ENCODE assay signal across 19 cellular contexts in the genomic region with DNA sequence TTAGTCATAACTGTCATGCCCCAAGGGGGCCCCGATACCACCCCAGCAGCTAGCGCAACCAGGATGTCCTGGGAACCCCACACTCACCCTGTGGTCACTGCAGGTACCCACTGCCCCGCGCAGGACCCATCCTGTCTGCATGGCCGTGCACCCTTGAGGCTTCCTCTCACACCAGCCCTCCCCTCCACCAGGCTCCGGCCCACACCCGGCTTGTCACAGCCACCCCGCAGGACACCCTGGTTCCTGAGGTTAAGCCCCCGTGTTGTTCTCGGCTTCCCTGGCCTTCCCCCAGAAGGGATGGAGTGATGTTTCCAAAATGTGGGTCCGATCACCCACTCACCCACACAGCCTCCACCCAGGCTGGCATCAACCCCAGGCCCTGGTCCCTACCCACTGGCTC. TPM values are rescaled to one million over a fixed set of nuclear protein-coding genes. Genes with fewer than 3 reads are reported as not detected.
DNase-seq lines count a peak whose midpoint lies in the region; ATAC-seq, FAIRE-seq and TF ChIP-seq lines count a peak whose summit lies in the region.
"Had no signal": no experiment of that assay in that cellular context is flagged by ENCODE, and none has a peak within 500 bp of the region (broad histone marks: within the 10 kb centered on the region; RNA-seq: fewer than 3 reads in every experiment).

No MANE protein-coding gene starts in this region.

- FAIRE-seq in A549 (lab: Jason Lieb, UNC): no peak
- FAIRE-seq: GM12878, GM18507 had no signal

- H3K4me3 ChIP-seq in A549 (no peak overlapping the region), IMR-90 (ENCODE audit: insufficient read depth, low read depth, low read length) (no peak overlapping the region)
- H3K4me3 ChIP-seq: BLaER1, GM12878, GM23338, HAP-1 had no signal

- H4K91ac ChIP-seq in IMR-90 (ENCODE audit: insufficient read depth, low read depth, low read length): no peak overlapping the region

- no peak overlapping the region for H3K27ac Mint-ChIP-seq in activated T-cell treated with anti-CD3 and anti-CD28 coated beads, Interleukin-2, amount 50 U/mL, for 24 hours
- H3K27ac Mint-ChIP-seq: CD4-positive, CD25-positive, alpha-beta regulatory T cell; GM23338; HFFc6 had no signal

- H2AK9ac ChIP-seq in IMR-90 (replicated peaks; ENCODE audit: low read depth, low read length, poor library complexity): peak overlapping the region; percentile 42

- no peak overlapping the region for H2BK20ac ChIP-seq in IMR-90 (ENCODE audit: low read depth, low read length)

- TF ChIP-seq EP300 in A549 (IDR thresholded peaks at IDR 0.05): no peak

- peaks cover 2% of the 10 kb centered on the region for H3K4me1 Mint-ChIP-seq in activated T-cell treated with anti-CD3 and anti-CD28 coated beads, Interleukin-2, amount 50 U/mL, for 24 hours (ENCODE audit: low read depth)
- H3K4me1 Mint-ChIP-seq: CD4-positive, CD25-positive, alpha-beta regulatory T cell; GM23338 had no signal

- CTCF ChIA-PET in A549 (lab: Yijun Ruan, JAX): interaction anchor here (1.0 kb wide), 1 partner anchor 258 kb away, joined by 3 read pairs; no protein-coding TSS in a partner anchor
- CTCF ChIA-PET in IMR-90 (lab: Yijun Ruan, JAX): interaction anchor here (0.5 kb wide), 1 partner anchor 406 kb away, joined by 7 read pairs; no protein-coding TSS in a partner anchor

- TF ChIP-seq RAD21 in A549 (conservative IDR thresholded peaks at IDR 0.05 in 1 of 2, IDR thresholded peaks at IDR 0.05 in 1 of 2) (no peak), IMR-90 (IDR thresholded peaks at IDR 0.05; ENCODE audit: low read length) (no peak)

- no peak overlapping the region for H3K56ac ChIP-seq in IMR-90 (ENCODE audit: extremely low read depth, insufficient read depth, low read length)

- H3K4ac ChIP-seq in IMR-90 (ENCODE audit: low read depth, low read length): no peak overlapping the region

- H2AK5ac ChIP-seq in IMR-90 (ENCODE audit: low read depth, low read length): no peak overlapping the region

- no TSS peak for BruUV-seq in IMR-90 (replicated peaks; lab: Mats Ljungman, UMichigan)

- H3K4me1 ChIP-seq in A549 (no peaks in the 10 kb centered on the region), IMR-90 (ENCODE audit: control insufficient read depth, insufficient read depth, low read length) (no peaks in the 10 kb centered on the region)
- H3K4me1 ChIP-seq: HAP-1 had no signal

- no peaks in the 10 kb centered on the region for H3K9me3 ChIP-seq in A549
- H3K9me3 ChIP-seq in IMR-90 (ENCODE audit: control insufficient read depth, insufficient read depth, low read length): no peaks in the 10 kb centered on the region
- H3K9me3 ChIP-seq: BLaER1, HAP-1 had no signal

- no peak for TF ChIP-seq POLR2A in A549 (IDR thresholded peaks at IDR 0.05; ENCODE audit: low read length)
- no peak for TF ChIP-seq POLR2A in IMR-90 (IDR thresholded peaks at IDR 0.05; ENCODE audit: low read depth, low read length)

- H3K4me2 ChIP-seq in A549 (no peak overlapping the region), IMR-90 (ENCODE audit: low read depth, low read length) (no peak overlapping the region)
- H3K4me2 ChIP-seq: BLaER1, GM23338 had no signal

- no peak overlapping the region for H3K14ac ChIP-seq in IMR-90 (replicated peaks; ENCODE audit: low read depth, low read length)

- H3K36me3 Mint-ChIP-seq in activated T-cell treated with anti-CD3 and anti-CD28 coated beads, Interleukin-2, amount 50 U/mL, for 24 hours (ENCODE audit: low read depth): peaks cover 75% of the 10 kb centered on the region

- in situ Hi-C loops in IMR-90 (cut with MboI; ENCODE audit: low sequenced_read_pairs): no loop called here

- H3K9me3 Mint-ChIP-seq in activated T-cell treated with anti-CD3 and anti-CD28 coated beads, Interleukin-2, amount 50 U/mL, for 24 hours: no peaks in the 10 kb centered on the region
- H3K9me3 Mint-ChIP-seq: GM23338, HFFc6 had no signal

- H2BK5ac ChIP-seq in IMR-90 (ENCODE audit: low read depth, low read length, poor library complexity, severe bottlenecking): no peak overlapping the region

- DNase-seq in 8988T (peak; percentile 7), A549 (ENCODE audit: low read depth in 1 of 2, low spot score in 1 of 2) (no peak), IMR-90 (no peak), epidermal melanocyte (ENCODE audit: insufficient read length, low spot score) (peak; percentile 0), COLO829 (ENCODE audit: low spot score) (no peak)
- DNase-seq in activated naive CD4-positive, alpha-beta T cell treated with anti-CD3 and anti-CD28 coated beads, Interleukin-2, amount 50 U/mL, for 16 hours: no peak
- DNase-seq in activated T-cell treated with anti-CD3 and anti-CD28 coated beads, Interleukin-2, amount 50 U/mL, for 24 hours: no peak
- DNase-seq: Calu3; CD4-positive, CD25-positive, alpha-beta regulatory T cell; DMS79; HFFc6; KG1 had no signal

- ATAC-seq in A549 (peak in 1 of 2 experiments; percentile 11; a peak in 3 of 6 replicates), IMR-90 (ENCODE audit: low read depth) (no peak), HG03095 (IDR thresholded peaks at IDR 0.05; ENCODE audit: unreplicated experiment) (no peak)
- ATAC-seq: GM12878 had no signal

- no peak overlapping the region for H4K8ac ChIP-seq in IMR-90 (ENCODE audit: low read depth in 2 of 2, low read length in 2 of 2)

- H3K27me3 ChIP-seq in IMR-90 (ENCODE audit: control insufficient read depth, insufficient read depth, low read length): no peaks in the 10 kb centered on the region
- H3K27me3 ChIP-seq: BLaER1 had no signal

- H3K27ac ChIP-seq in A549: no peak overlapping the region
- H3K27ac ChIP-seq in IMR-90 (ENCODE audit: insufficient read depth, low read length): no peak overlapping the region
- H3K27ac ChIP-seq: BLaER1, HL-60 had no signal

- H3K18ac ChIP-seq in IMR-90 (ENCODE audit: low read depth, low read length): no peak overlapping the region

- intact Hi-C loops in IMR-90 (cut with micrococcal nuclease): no loop called here

- no peak overlapping the region for H3K4me3 Mint-ChIP-seq in activated T-cell treated with anti-CD3 and anti-CD28 coated beads, Interleukin-2, amount 50 U/mL, for 24 hours
- H3K4me3 Mint-ChIP-seq: CD4-positive, CD25-positive, alpha-beta regulatory T cell; GM23338; HFFc6 had no signal

- dilution Hi-C loops in IMR-90 (cut with HindIII; ENCODE audit: low sequenced_read_pairs, unreplicated experiment): no loop called here

- H3K27me3 Mint-ChIP-seq in activated T-cell treated with anti-CD3 and anti-CD28 coated beads, Interleukin-2, amount 50 U/mL, for 24 hours: no peaks in the 10 kb centered on the region
- H3K27me3 Mint-ChIP-seq: CD4-positive, CD25-positive, alpha-beta regulatory T cell had no signal

- no peak overlapping the region for H2BK120ac ChIP-seq in IMR-90 (ENCODE audit: low read depth, low read length)

- TF ChIP-seq CTCF in A549 (IDR thresholded peaks at IDR 0.05) (no peak), IMR-90 (conservative IDR thresholded peaks at IDR 0.05; ENCODE audit: low read depth, low read length) (no peak)

- POLR2A ChIA-PET in A549 (lab: Yijun Ruan, JAX): interaction anchor here (1.3 kb wide), 1 partner anchor 8 kb away, joined by 4 read pairs; the partner anchor contains the start of gene ECI1
- POLR2A ChIA-PET in IMR-90 (lab: Charles Lee; ENCODE audit: unreplicated experiment): no interaction called here

- no peak overlapping the region for H3K23ac ChIP-seq in IMR-90 (ENCODE audit: low read depth, low read length)

- H3K36me3 ChIP-seq in IMR-90 (ENCODE audit: control insufficient read depth, insufficient read depth, low read length): peaks cover 51% of the 10 kb centered on the region

- H2AFZ ChIP-seq in IMR-90 (replicated peaks; ENCODE audit: low read length, poor library complexity): no peak overlapping the region
- H2AFZ ChIP-seq: GM23338 had no signal

- H4K5ac ChIP-seq in IMR-90 (ENCODE audit: low read depth, low read length): no peak overlapping the region

- H3K79me1 ChIP-seq in IMR-90 (ENCODE audit: low read depth in 1 of 2, low read length in 2 of 2): peaks cover 14 to 30% of the 10 kb centered on the region in 2 experiments

- WGBS in A549 (ENCODE audit: missing lambda C conversion rate): 94% methylated on average over 11 of the region's 11 CpGs
- WGBS in IMR-90 (ENCODE audit: extremely low coverage in 2 of 2, insufficient read length in 1 of 2), 2 experiments: 100% methylated on average over 4 of the region's 11 CpGs; no CpG with 5 or more reads in 1 of the 2 experiments

- no peak overlapping the region for H2BK15ac ChIP-seq in IMR-90 (ENCODE audit: low read depth, low read length)

- H3K9me1 ChIP-seq in IMR-90 (ENCODE audit: insufficient read depth, low read length): 0 out of 2 replicates have a peak, but pooled peaks cover 2% of the 10 kb centered on the region

- H3K9ac ChIP-seq in IMR-90 (ENCODE audit: low read depth, low read length): no peak overlapping the region
- H3K9ac ChIP-seq: BLaER1 had no signal

- no peaks in the 10 kb centered on the region; the same call in none of the 2 replicates for H4K20me1 ChIP-seq in IMR-90 (ENCODE audit: insufficient read depth, low read length)

RNA-seq across cellular contexts. Expression of gene DNASE1L2, which starts 7.5 kb away (rescaled TPM):
- polyA plus RNA-seq in A549 (2011; rRNA removed): 0.36 and 0.65 TPM in 2 replicates
- polyA plus RNA-seq in A549 (2012; cell fraction: cytosol; rRNA removed): 1.9 and 2.3 TPM in 2 replicates
- polyA plus RNA-seq in A549 (2012; cell fraction: nucleus; rRNA removed): 10.5 and 17.7 TPM in 2 replicates
- polyA plus RNA-seq in A549 (2017; fragmentation: RNase III; extraction: RNeasy Plus Mini Kit Qiagen cat#74134 plus additional on column Dnase treatment): 0.88 to 1.5 TPM (median 1.2 TPM) in 3 replicates
- 0.41 and 0.44 TPM in 2 replicates for polyA minus RNA-seq in A549 (2011; rRNA and poly(A)+ RNA removed)
- total RNA-seq in IMR-90 (2012; rRNA removed): 0.18 and 0.28 TPM in 2 replicates
- 0.75 and 1.5 TPM in 2 replicates for polyA plus RNA-seq in IMR-90 (2012; rRNA removed)
- polyA plus RNA-seq in IMR-90 (2012; cell fraction: cytosol; rRNA removed): 0.51 and 0.56 TPM in 2 replicates
- 2.6 and 7.5 TPM in 2 replicates for polyA plus RNA-seq in IMR-90 (2012; cell fraction: nucleus; rRNA removed; ENCODE audit: low replicate concordance)
- total RNA-seq: GM23338 had no signal
- polyA plus RNA-seq: CD4-positive, CD25-positive, alpha-beta regulatory T cell had no signal

RNA-seq across cellular contexts. Expression of gene ECI1, which starts 7.6 kb away (rescaled TPM):
- 41.8 and 47.9 TPM in 2 replicates for polyA plus RNA-seq in A549 (2011; rRNA removed)
- polyA plus RNA-seq in A549 (2012; cell fraction: cytosol; rRNA removed): 118 and 153 TPM in 2 replicates
- 126 and 163 TPM in 2 replicates for polyA plus RNA-seq in A549 (2012; cell fraction: nucleus; rRNA removed)
- 40.9 to 41.9 TPM (median 41.5 TPM) in 3 replicates for polyA plus RNA-seq in A549 (2017; fragmentation: RNase III; extraction: RNeasy Plus Mini Kit Qiagen cat#74134 plus additional on column Dnase treatment)
- 14.4 and 21.3 TPM in 2 replicates for polyA minus RNA-seq in A549 (2011; rRNA and poly(A)+ RNA removed)
- 20.3 TPM in 2 replicates for total RNA-seq in IMR-90 (2012; rRNA removed)
- polyA plus RNA-seq in IMR-90 (2012; rRNA removed): 30.1 and 42.0 TPM in 2 replicates
- 23.4 and 54.6 TPM in 2 replicates for polyA plus RNA-seq in IMR-90 (2012; cell fraction: cytosol; rRNA removed)
- 26.2 and 57.7 TPM in 2 replicates for polyA plus RNA-seq in IMR-90 (2012; cell fraction: nucleus; rRNA removed; ENCODE audit: low replicate concordance)

RNA-seq across cellular contexts. Expression of gene E4F1, which starts 20.4 kb away (rescaled TPM):
- 10.4 and 11.0 TPM in 2 replicates for polyA plus RNA-seq in A549 (2011; rRNA removed)
- polyA plus RNA-seq in A549 (2012; cell fraction: cytosol; rRNA removed): 39.5 and 43.4 TPM in 2 replicates
- polyA plus RNA-seq in A549 (2012; cell fraction: nucleus; rRNA removed): 164 and 278 TPM in 2 replicates
- 22.0 to 24.4 TPM (median 23.3 TPM) in 3 replicates for polyA plus RNA-seq in A549 (2017; fragmentation: RNase III; extraction: RNeasy Plus Mini Kit Qiagen cat#74134 plus additional on column Dnase treatment)
- 7.4 and 9.8 TPM in 2 replicates for polyA minus RNA-seq in A549 (2011; rRNA and poly(A)+ RNA removed)
- total RNA-seq in IMR-90 (2012; rRNA removed): 13.1 and 25.0 TPM in 2 replicates
- polyA plus RNA-seq in IMR-90 (2012; rRNA removed): 33.0 and 39.6 TPM in 2 replicates
- polyA plus RNA-seq in IMR-90 (2012; cell fraction: cytosol; rRNA removed): 14.6 and 22.6 TPM in 2 replicates
- polyA plus RNA-seq in IMR-90 (2012; cell fraction: nucleus; rRNA removed; ENCODE audit: low replicate concordance): 129 and 420 TPM in 2 replicates

RNA-seq across cellular contexts. Expression of gene RNPS1, which starts 24.1 kb away (rescaled TPM):
- polyA plus RNA-seq in A549 (2011; rRNA removed) (163 and 183 TPM in 2 replicates), A549 (2017; fragmentation: RNase III; extraction: RNeasy Plus Mini Kit Qiagen cat#74134 plus additional on column Dnase treatment) (197 to 206 TPM (median 200 TPM) in 3 replicates), IMR-90 (2012; rRNA removed) (192 and 194 TPM in 2 replicates)
- 367 and 387 TPM in 2 replicates for polyA plus RNA-seq in A549 (2012; cell fraction: cytosol; rRNA removed)
- polyA plus RNA-seq in A549 (2012; cell fraction: nucleus; rRNA removed): 367 and 375 TPM in 2 replicates
- 167 and 168 TPM in 2 replicates for polyA minus RNA-seq in A549 (2011; rRNA and poly(A)+ RNA removed)
- total RNA-seq in IMR-90 (2012; rRNA removed): 57.5 and 65.0 TPM in 2 replicates
- polyA plus RNA-seq in IMR-90 (2012; cell fraction: cytosol; rRNA removed): 216 and 218 TPM in 2 replicates
- polyA plus RNA-seq in IMR-90 (2012; cell fraction: nucleus; rRNA removed; ENCODE audit: low replicate concordance): 233 and 331 TPM in 2 replicates

RNA-seq across cellular contexts. Expression of gene PGP, which starts 29.1 kb away (rescaled TPM):
- 13.9 and 15.0 TPM in 2 replicates for polyA plus RNA-seq in A549 (2011; rRNA removed)
- 37.0 and 52.9 TPM in 2 replicates for polyA plus RNA-seq in A549 (2012; cell fraction: cytosol; rRNA removed)
- polyA plus RNA-seq in A549 (2012; cell fraction: nucleus; rRNA removed): 67.6 and 101 TPM in 2 replicates
- polyA plus RNA-seq in A549 (2017; fragmentation: RNase III; extraction: RNeasy Plus Mini Kit Qiagen cat#74134 plus additional on column Dnase treatment): 27.7 to 33.7 TPM (median 31.9 TPM) in 3 replicates
- polyA minus RNA-seq in A549 (2011; rRNA and poly(A)+ RNA removed): 7.6 TPM in 2 replicates
- 4.1 and 5.8 TPM in 2 replicates for total RNA-seq in IMR-90 (2012; rRNA removed)
- polyA plus RNA-seq in IMR-90 (2012; rRNA removed): 9.4 and 13.5 TPM in 2 replicates
- polyA plus RNA-seq in IMR-90 (2012; cell fraction: cytosol; rRNA removed): 4.6 and 13.7 TPM in 2 replicates
- 17.4 and 43.8 TPM in 2 replicates for polyA plus RNA-seq in IMR-90 (2012; cell fraction: nucleus; rRNA removed; ENCODE audit: low replicate concordance)

Comparison
In these comparisons a context has a peak if more than half of its experiments do, and no peak if none do; other contexts are left out.
1. DNase-seq: peak in 8988T (single experiment) and epidermal melanocyte (single experiment); none in A549 (0 of 2), IMR-90 (single experiment), activated naive CD4-positive, alpha-beta T cell treated with anti-CD3 and anti-CD28 coated beads, Interleukin-2, amount 50 U/mL, for 16 hours (single experiment), COLO829 (single experiment) and activated T-cell treated with anti-CD3 and anti-CD28 coated beads, Interleukin-2, amount 50 U/mL, for 24 hours (single experiment).